ENCODE assay signal across 9 cellular contexts in genomic region chr1:24830680-24831272, GRCh38.
DNase-seq lines count a peak whose midpoint lies in the region; ATAC-seq lines count a peak whose summit lies in the region.
"Had no signal": no experiment of that assay in that cellular context is flagged by ENCODE, and none has a peak within 500 bp of the region (broad histone marks: within the 10 kb centered on the region; RNA-seq: fewer than 3 reads in every experiment).

No MANE protein-coding gene starts in this region.

- peaks cover 2% of the 10 kb centered on the region for H3K36me3 Mint-ChIP-seq in T-helper 17 cell (ENCODE audit: low read depth)

- H3K4me1 Mint-ChIP-seq in T-helper 17 cell, result no peaks in the 10 kb centered on the region

- H3K4me3 Mint-ChIP-seq in T-helper 17 cell, result no peak overlapping the region
- H3K4me3 Mint-ChIP-seq: activated T-cell treated with anti-CD3 and anti-CD28 coated beads, Interleukin-2, amount 50 U/mL, for 4 hours had no signal

- peak; percentile 50 for DNase-seq in SIG-M5 treated with dmso at 0.1 percent for 504 hours (lab: John Stamatoyannopoulos, UW; ENCODE audit: unreplicated experiment)
- DNase-seq in SIG-M5 (lab: John Stamatoyannopoulos, UW), result no peak
- peak; percentile 11 to 81 (median 50) for DNase-seq in NCI-H1417 (lab: John Stamatoyannopoulos, UW)
- no peak for DNase-seq in T-helper 17 cell
- DNase-seq in foreskin melanocyte, result peak; percentile 76
- DNase-seq in pons (ENCODE audit: low spot score), result peak; percentile 93
- DNase-seq: activated T-cell treated with anti-CD3 and anti-CD28 coated beads, Interleukin-2, amount 50 U/mL, for 4 hours had no signal

- no peaks in the 10 kb centered on the region for H3K9me3 ChIP-seq in T-helper 17 cell (ENCODE audit: control insufficient read depth, low read length, poor library complexity, severe bottlenecking)

- ATAC-seq in T-helper 17 cell (peak; percentile 74), HG02588 (IDR thresholded peaks at IDR 0.05; ENCODE audit: unreplicated experiment) (no peak), GM18511 (IDR thresholded peaks at IDR 0.05; ENCODE audit: unreplicated experiment) (no peak)

- H3K27me3 Mint-ChIP-seq in T-helper 17 cell, result peaks cover 12% of the 10 kb centered on the region

- no peak overlapping the region for H3K27ac Mint-ChIP-seq in T-helper 17 cell

Comparison
In these comparisons a context has a peak if more than half of its experiments do, and no peak if none do; other contexts are left out.
1. DNase-seq: peak in SIG-M5 treated with dmso at 0.1 percent for 504 hours (single experiment), NCI-H1417 (3 of 3), foreskin melanocyte (single experiment) and pons (single experiment); none in SIG-M5 (single experiment) and T-helper 17 cell (0 of 3).